Comparison of ENCODE assay signal across 8 cellular contexts in the genomic region with DNA sequence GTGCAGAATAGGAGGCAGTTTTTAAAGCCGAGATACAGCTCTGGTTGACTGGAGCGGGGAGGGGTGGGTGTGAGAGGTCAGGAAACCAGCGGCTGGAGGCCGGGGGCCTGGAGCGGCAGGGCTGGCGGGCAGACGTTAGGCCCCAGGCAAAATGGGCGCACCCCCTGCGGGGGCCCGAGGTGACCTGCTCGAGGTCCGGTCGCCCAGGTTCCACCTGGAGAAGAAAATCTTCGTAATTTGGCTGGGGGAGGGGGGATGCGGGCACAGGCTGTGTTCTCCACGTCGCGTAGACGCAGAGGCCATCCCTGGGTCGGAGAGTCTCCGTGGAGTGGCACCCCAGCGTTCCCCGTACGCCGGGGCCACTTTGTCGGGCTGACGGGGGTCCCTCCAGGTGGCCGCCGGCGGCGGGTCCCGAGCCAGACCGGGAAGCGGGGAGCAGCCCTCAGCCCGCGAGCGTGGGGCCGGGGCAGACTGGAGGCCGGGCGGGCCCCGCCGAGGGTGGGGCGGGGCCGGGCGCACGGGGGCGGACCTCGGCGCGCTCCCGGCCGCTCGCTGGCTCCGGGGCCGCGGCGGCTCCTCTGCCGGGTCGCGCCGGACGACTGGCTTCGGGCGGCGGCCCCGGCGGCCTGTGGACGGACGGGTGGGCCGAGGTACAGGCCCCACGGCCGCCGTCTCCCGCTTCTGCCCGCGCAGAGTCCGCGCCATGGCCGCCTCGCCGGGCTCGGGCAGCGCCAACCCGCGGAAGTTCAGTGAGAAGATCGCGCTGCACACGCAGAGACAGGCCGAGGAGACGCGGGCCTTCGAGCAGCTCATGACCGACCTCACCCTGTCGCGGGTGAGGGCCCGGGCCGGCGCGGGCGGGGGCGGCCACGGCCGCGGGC. TPM values are rescaled to one million over a fixed set of nuclear protein-coding genes. Genes with fewer than 3 reads are reported as not detected.
DNase-seq lines count a peak whose midpoint lies in the region; ATAC-seq and TF ChIP-seq lines count a peak whose summit lies in the region.

A gene with protein sequence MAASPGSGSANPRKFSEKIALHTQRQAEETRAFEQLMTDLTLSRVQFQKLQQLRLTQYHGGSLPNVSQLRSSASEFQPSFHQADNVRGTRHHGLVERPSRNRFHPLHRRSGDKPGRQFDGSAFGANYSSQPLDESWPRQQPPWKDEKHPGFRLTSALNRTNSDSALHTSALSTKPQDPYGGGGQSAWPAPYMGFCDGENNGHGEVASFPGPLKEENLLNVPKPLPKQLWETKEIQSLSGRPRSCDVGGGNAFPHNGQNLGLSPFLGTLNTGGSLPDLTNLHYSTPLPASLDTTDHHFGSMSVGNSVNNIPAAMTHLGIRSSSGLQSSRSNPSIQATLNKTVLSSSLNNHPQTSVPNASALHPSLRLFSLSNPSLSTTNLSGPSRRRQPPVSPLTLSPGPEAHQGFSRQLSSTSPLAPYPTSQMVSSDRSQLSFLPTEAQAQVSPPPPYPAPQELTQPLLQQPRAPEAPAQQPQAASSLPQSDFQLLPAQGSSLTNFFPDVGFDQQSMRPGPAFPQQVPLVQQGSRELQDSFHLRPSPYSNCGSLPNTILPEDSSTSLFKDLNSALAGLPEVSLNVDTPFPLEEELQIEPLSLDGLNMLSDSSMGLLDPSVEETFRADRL (plus strand): TSS at position 555 of the 881 bp plus-strand sequence. CDS start 149 bp downstream, at position 704.

- DNase-seq in Calu3 (peak; percentile 57), HK-2 (ENCODE audit: unreplicated experiment) (peak; percentile 44), T follicular helper cell (ENCODE audit: low read depth) (peak; percentile 25), adipocyte (ENCODE audit: low read depth) (peak; percentile 80), heart right ventricle (peak; percentile 34 to 60), progenitor cell of endocrine pancreas (ENCODE audit: low spot score, unreplicated experiment) (peak; percentile 24), NCI-H128 (lab: John Stamatoyannopoulos, UW; ENCODE audit: unreplicated experiment) (no peak)

- CTCF ChIA-PET in Calu3 (lab: Charles Lee), result interaction anchor here (0.6 to 0.9 kb wide), 2 partner anchors 15 to 622 kb away, joined by 3 to 4 read pairs; no protein-coding TSS in a partner anchor

- no peaks in the 10 kb centered on the region for H3K9me3 ChIP-seq in adipocyte (ENCODE audit: control insufficient read depth, low read length)
- no peaks in the 10 kb centered on the region for H3K9me3 ChIP-seq in heart right ventricle

- peak within 1 kb of the TSS; percentile 90 to 97 (median 95) for H3K27ac ChIP-seq in heart right ventricle

- peak within 1 kb of the TSS; percentile 84 for H3K4me3 ChIP-seq in adipocyte (ENCODE audit: low read length)
- peak within 1 kb of the TSS; percentile 53 to 96 (median 90) for H3K4me3 ChIP-seq in heart right ventricle

- H3K4me1 Mint-ChIP-seq in Calu3 (ENCODE audit: low read depth, unreplicated experiment) (peaks cover 15% of the 10 kb centered on the region), progenitor cell of endocrine pancreas (ENCODE audit: low read depth) (peaks cover 10% of the 10 kb centered on the region)

- H3K9me3 Mint-ChIP-seq in Calu3 (ENCODE audit: low read depth, unreplicated experiment) (no peaks in the 10 kb centered on the region), progenitor cell of endocrine pancreas (ENCODE audit: low read depth) (no peaks in the 10 kb centered on the region)

- H3K27me3 ChIP-seq in adipocyte (replicated peaks; ENCODE audit: control insufficient read depth, insufficient read depth, low read length), result no peaks in the 10 kb centered on the region
- H3K27me3 ChIP-seq in heart right ventricle, result no peaks in the 10 kb centered on the region

- 2 to 3% methylated on average over 83 to 104 of the region's 104 CpGs for WGBS in heart right ventricle, 2 donors

- peak within 1 kb of the TSS; percentile 87 for H3K9ac ChIP-seq in adipocyte (ENCODE audit: low read length)

- peaks cover 14% of the 10 kb centered on the region for H3K4me1 ChIP-seq in adipocyte (ENCODE audit: control insufficient read depth, insufficient read depth, low read length)
- H3K4me1 ChIP-seq in heart right ventricle, result peaks cover 3 to 47% (median 32%) of the 10 kb centered on the region in 9 donors

- ATAC-seq in GM19467 (IDR thresholded peaks at IDR 0.05; ENCODE audit: unreplicated experiment) (peak; percentile 67), heart right ventricle (peak; percentile 79 to 96 (median 88))

- intact Hi-C loops in Calu3 (cut with micrococcal nuclease; ENCODE audit: unreplicated experiment) (no loop called here), heart right ventricle (cut with DNase I) (loop anchor here in 6 of 10 donors (5.0 to 10.0 kb wide), 7 partner anchors 43 to 355 kb away; a partner anchor contains a TSS)

- TF ChIP-seq CTCF in Calu3 (IDR thresholded peaks at IDR 0.05; ENCODE audit: unreplicated experiment) (no peak), heart right ventricle (IDR thresholded peaks at IDR 0.05) (peak in 2 of 9 donors; percentile 5 to 14), progenitor cell of endocrine pancreas (IDR thresholded peaks at IDR 0.05; ENCODE audit: unreplicated experiment) (no peak)

- H3K36me3 Mint-ChIP-seq in Calu3 (ENCODE audit: insufficient read depth, unreplicated experiment), result peaks cover 23% of the 10 kb centered on the region
- no peaks in the 10 kb centered on the region for H3K36me3 Mint-ChIP-seq in progenitor cell of endocrine pancreas (ENCODE audit: insufficient read depth)

- H3K36me3 ChIP-seq in adipocyte (ENCODE audit: control insufficient read depth, insufficient read depth, low read length, severe bottlenecking) (no peaks in the 10 kb centered on the region), heart right ventricle (no peaks in the 10 kb centered on the region)

- H3K27ac Mint-ChIP-seq in Calu3 (ENCODE audit: unreplicated experiment), result no peak within 1 kb of the TSS
- H3K27ac Mint-ChIP-seq in progenitor cell of endocrine pancreas, result peak within 1 kb of the TSS; percentile 94

- H3K27me3 Mint-ChIP-seq in Calu3 (ENCODE audit: unreplicated experiment) (no peaks in the 10 kb centered on the region), progenitor cell of endocrine pancreas (peaks cover 3% of the 10 kb centered on the region)

- no TSS peak for BruUV-seq in Calu3 (replicated peaks; lab: Mats Ljungman, UMichigan)

- H3K4me3 Mint-ChIP-seq in Calu3 (ENCODE audit: low read depth, unreplicated experiment), result peak within 1 kb of the TSS; percentile 83
- peak within 1 kb of the TSS; percentile 84 for H3K4me3 Mint-ChIP-seq in progenitor cell of endocrine pancreas (ENCODE audit: low read depth)

RNA-seq across cellular contexts. Expression of the gene that starts here (rescaled TPM):
- total RNA-seq in Calu3 (2022) (17.5 and 22.9 TPM in 2 replicates), heart right ventricle (10 to 100 TPM; 25.1 to 34.9 (median 29.4) TPM), progenitor cell of endocrine pancreas (30.0 and 34.6 TPM in 2 replicates)
- 10 to 100 TPM; 11.5 to 12.8 TPM for polyA plus RNA-seq in heart right ventricle
